In the genomic region with DNA sequence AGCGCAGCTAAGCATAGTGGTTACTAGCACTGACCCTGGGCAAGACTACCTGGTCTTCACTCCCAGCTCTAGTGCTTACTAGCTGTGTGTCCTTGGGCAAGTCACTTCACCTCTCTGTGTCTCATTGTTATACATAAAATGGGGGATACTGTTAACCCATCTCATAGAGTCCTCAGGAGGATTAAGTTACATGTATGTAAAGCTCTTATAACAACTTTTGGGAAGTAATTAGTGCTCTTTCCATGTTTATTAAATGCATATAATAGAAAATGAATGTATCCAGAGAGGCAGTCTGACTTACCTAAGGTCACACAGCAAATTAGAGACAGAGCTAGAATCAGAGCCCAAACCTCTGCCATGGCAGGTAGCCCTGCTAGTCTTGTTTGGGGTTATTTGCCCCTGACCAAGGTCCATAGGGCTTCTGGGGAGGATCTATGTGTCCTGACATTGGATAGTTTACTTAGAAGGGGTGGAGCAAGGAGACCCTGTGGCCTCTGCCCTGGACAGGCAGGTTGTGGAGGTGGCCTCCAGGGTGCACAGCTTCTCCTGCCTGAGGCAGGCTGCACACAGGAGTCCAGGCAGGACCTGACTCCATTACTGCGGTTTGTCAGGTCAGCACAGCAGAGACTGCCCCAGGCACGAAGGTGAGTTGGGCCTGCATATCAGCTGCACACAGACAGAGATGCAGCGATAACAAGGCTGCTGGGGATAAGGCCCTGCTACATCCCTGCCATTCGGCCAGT, we compare ENCODE assay signal across 1 cellular context.
TF ChIP-seq lines count a peak whose summit lies in the region.

No MANE protein-coding gene starts in this region.

TF ChIP-seq in WTC11, 78 proteins besides CTCF, POLR2A, EP300 and RAD21:
- TF ChIP-seq, protein P1, sequence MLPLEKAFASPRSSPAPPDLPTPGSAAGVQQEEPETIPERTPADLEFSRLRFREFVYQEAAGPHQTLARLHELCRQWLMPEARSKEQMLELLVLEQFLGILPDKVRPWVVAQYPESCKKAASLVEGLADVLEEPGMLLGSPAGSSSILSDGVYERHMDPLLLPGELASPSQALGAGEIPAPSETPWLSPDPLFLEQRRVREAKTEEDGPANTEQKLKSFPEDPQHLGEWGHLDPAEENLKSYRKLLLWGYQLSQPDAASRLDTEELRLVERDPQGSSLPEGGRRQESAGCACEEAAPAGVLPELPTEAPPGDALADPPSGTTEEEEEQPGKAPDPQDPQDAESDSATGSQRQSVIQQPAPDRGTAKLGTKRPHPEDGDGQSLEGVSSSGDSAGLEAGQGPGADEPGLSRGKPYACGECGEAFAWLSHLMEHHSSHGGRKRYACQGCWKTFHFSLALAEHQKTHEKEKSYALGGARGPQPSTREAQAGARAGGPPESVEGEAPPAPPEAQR (CRISPR knock-in tag; IDR thresholded peaks at IDR 0.05) = no peak
- TF ChIP-seq GABPB1 (CRISPR knock-in tag; IDR thresholded peaks at IDR 0.05) = no peak
- no peak for TF ChIP-seq RELA (CRISPR knock-in tag; IDR thresholded peaks at IDR 0.05; ENCODE audit: borderline replicate concordance)
- TF ChIP-seq FOXJ3 (CRISPR knock-in tag; IDR thresholded peaks at IDR 0.05; ENCODE audit: borderline replicate concordance) = no peak
- TF ChIP-seq CREB1 (CRISPR knock-in tag; IDR thresholded peaks at IDR 0.05) = no peak
- no peak for TF ChIP-seq NFYB (CRISPR knock-in tag; conservative IDR thresholded peaks at IDR 0.05; ENCODE audit: low read depth)
- TF ChIP-seq, protein P2, sequence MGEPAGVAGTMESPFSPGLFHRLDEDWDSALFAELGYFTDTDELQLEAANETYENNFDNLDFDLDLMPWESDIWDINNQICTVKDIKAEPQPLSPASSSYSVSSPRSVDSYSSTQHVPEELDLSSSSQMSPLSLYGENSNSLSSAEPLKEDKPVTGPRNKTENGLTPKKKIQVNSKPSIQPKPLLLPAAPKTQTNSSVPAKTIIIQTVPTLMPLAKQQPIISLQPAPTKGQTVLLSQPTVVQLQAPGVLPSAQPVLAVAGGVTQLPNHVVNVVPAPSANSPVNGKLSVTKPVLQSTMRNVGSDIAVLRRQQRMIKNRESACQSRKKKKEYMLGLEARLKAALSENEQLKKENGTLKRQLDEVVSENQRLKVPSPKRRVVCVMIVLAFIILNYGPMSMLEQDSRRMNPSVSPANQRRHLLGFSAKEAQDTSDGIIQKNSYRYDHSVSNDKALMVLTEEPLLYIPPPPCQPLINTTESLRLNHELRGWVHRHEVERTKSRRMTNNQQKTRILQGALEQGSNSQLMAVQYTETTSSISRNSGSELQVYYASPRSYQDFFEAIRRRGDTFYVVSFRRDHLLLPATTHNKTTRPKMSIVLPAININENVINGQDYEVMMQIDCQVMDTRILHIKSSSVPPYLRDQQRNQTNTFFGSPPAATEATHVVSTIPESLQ (CRISPR knock-in tag; IDR thresholded peaks at IDR 0.05) = no peak
- no peak for TF ChIP-seq ZNF263 (CRISPR knock-in tag; IDR thresholded peaks at IDR 0.05; ENCODE audit: low read depth)
- TF ChIP-seq, protein P3, sequence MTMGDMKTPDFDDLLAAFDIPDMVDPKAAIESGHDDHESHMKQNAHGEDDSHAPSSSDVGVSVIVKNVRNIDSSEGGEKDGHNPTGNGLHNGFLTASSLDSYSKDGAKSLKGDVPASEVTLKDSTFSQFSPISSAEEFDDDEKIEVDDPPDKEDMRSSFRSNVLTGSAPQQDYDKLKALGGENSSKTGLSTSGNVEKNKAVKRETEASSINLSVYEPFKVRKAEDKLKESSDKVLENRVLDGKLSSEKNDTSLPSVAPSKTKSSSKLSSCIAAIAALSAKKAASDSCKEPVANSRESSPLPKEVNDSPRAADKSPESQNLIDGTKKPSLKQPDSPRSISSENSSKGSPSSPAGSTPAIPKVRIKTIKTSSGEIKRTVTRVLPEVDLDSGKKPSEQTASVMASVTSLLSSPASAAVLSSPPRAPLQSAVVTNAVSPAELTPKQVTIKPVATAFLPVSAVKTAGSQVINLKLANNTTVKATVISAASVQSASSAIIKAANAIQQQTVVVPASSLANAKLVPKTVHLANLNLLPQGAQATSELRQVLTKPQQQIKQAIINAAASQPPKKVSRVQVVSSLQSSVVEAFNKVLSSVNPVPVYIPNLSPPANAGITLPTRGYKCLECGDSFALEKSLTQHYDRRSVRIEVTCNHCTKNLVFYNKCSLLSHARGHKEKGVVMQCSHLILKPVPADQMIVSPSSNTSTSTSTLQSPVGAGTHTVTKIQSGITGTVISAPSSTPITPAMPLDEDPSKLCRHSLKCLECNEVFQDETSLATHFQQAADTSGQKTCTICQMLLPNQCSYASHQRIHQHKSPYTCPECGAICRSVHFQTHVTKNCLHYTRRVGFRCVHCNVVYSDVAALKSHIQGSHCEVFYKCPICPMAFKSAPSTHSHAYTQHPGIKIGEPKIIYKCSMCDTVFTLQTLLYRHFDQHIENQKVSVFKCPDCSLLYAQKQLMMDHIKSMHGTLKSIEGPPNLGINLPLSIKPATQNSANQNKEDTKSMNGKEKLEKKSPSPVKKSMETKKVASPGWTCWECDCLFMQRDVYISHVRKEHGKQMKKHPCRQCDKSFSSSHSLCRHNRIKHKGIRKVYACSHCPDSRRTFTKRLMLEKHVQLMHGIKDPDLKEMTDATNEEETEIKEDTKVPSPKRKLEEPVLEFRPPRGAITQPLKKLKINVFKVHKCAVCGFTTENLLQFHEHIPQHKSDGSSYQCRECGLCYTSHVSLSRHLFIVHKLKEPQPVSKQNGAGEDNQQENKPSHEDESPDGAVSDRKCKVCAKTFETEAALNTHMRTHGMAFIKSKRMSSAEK (CRISPR knock-in tag; IDR thresholded peaks at IDR 0.05; ENCODE audit: borderline replicate concordance) = no peak
- no peak for TF ChIP-seq ZNF219 (CRISPR knock-in tag; IDR thresholded peaks at IDR 0.05; ENCODE audit: borderline replicate concordance)
- TF ChIP-seq, protein P4, sequence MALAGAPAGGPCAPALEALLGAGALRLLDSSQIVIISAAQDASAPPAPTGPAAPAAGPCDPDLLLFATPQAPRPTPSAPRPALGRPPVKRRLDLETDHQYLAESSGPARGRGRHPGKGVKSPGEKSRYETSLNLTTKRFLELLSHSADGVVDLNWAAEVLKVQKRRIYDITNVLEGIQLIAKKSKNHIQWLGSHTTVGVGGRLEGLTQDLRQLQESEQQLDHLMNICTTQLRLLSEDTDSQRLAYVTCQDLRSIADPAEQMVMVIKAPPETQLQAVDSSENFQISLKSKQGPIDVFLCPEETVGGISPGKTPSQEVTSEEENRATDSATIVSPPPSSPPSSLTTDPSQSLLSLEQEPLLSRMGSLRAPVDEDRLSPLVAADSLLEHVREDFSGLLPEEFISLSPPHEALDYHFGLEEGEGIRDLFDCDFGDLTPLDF (CRISPR knock-in tag; IDR thresholded peaks at IDR 0.05) = no peak
- TF ChIP-seq, protein P5, sequence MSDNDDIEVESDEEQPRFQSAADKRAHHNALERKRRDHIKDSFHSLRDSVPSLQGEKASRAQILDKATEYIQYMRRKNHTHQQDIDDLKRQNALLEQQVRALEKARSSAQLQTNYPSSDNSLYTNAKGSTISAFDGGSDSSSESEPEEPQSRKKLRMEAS (CRISPR knock-in tag; IDR thresholded peaks at IDR 0.05) = no peak
- TF ChIP-seq ZNF317 (CRISPR knock-in tag; IDR thresholded peaks at IDR 0.05; ENCODE audit: borderline replicate concordance, low read depth) = no peak
- TF ChIP-seq, protein P6, sequence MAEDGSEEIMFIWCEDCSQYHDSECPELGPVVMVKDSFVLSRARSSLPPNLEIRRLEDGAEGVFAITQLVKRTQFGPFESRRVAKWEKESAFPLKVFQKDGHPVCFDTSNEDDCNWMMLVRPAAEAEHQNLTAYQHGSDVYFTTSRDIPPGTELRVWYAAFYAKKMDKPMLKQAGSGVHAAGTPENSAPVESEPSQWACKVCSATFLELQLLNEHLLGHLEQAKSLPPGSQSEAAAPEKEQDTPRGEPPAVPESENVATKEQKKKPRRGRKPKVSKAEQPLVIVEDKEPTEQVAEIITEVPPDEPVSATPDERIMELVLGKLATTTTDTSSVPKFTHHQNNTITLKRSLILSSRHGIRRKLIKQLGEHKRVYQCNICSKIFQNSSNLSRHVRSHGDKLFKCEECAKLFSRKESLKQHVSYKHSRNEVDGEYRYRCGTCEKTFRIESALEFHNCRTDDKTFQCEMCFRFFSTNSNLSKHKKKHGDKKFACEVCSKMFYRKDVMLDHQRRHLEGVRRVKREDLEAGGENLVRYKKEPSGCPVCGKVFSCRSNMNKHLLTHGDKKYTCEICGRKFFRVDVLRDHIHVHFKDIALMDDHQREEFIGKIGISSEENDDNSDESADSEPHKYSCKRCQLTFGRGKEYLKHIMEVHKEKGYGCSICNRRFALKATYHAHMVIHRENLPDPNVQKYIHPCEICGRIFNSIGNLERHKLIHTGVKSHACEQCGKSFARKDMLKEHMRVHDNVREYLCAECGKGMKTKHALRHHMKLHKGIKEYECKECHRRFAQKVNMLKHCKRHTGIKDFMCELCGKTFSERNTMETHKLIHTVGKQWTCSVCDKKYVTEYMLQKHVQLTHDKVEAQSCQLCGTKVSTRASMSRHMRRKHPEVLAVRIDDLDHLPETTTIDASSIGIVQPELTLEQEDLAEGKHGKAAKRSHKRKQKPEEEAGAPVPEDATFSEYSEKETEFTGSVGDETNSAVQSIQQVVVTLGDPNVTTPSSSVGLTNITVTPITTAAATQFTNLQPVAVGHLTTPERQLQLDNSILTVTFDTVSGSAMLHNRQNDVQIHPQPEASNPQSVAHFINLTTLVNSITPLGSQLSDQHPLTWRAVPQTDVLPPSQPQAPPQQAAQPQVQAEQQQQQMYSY (CRISPR knock-in tag; IDR thresholded peaks at IDR 0.05) = no peak
- TF ChIP-seq, protein P7, sequence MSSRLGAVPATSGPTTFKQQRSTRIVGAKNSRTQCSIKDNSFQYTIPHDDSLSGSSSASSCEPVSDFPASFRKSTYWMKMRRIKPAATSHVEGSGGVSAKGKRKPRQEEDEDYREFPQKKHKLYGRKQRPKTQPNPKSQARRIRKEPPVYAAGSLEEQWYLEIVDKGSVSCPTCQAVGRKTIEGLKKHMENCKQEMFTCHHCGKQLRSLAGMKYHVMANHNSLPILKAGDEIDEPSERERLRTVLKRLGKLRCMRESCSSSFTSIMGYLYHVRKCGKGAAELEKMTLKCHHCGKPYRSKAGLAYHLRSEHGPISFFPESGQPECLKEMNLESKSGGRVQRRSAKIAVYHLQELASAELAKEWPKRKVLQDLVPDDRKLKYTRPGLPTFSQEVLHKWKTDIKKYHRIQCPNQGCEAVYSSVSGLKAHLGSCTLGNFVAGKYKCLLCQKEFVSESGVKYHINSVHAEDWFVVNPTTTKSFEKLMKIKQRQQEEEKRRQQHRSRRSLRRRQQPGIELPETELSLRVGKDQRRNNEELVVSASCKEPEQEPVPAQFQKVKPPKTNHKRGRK (CRISPR knock-in tag; IDR thresholded peaks at IDR 0.05; ENCODE audit: borderline replicate concordance) = no peak
- TF ChIP-seq ZNF121 (CRISPR knock-in tag; IDR thresholded peaks at IDR 0.05) = no peak
- TF ChIP-seq, protein P8, sequence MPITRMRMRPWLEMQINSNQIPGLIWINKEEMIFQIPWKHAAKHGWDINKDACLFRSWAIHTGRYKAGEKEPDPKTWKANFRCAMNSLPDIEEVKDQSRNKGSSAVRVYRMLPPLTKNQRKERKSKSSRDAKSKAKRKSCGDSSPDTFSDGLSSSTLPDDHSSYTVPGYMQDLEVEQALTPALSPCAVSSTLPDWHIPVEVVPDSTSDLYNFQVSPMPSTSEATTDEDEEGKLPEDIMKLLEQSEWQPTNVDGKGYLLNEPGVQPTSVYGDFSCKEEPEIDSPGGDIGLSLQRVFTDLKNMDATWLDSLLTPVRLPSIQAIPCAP (CRISPR knock-in tag; IDR thresholded peaks at IDR 0.05) = no peak
